In the genomic region with DNA sequence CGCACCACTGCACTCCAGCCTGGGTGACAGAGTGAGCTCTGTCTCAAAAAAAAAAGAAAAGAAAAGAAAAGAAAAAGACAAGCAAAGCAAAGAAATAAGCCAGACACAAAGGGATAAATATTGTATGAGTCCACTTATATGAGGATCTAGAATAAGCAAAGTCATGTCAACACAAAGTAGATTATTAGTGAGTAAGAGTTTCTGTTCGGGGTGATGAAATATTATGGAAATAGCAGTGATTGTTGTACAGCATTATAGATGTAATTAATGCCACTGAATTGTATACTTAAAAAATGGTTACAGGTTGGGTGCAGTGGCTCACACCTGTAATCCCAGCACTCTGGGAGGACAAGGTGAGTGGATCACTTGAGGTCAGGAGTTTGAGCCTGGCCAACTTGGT, we compare ENCODE assay signal across 1 cellular context.
TF ChIP-seq lines count a peak whose summit lies in the region.

No MANE protein-coding gene starts in this region.

TF ChIP-seq in WTC11, 78 proteins besides CTCF, POLR2A, EP300 and RAD21 (continued from another document):
- no peak for TF ChIP-seq ZBTB43 (CRISPR knock-in tag; IDR thresholded peaks at IDR 0.05)
- TF ChIP-seq GABPB1 (CRISPR knock-in tag; IDR thresholded peaks at IDR 0.05): no peak
- no peak for TF ChIP-seq KAT7 (CRISPR knock-in tag; IDR thresholded peaks at IDR 0.05; ENCODE audit: borderline replicate concordance)
- TF ChIP-seq ZNF532 (CRISPR knock-in tag; IDR thresholded peaks at IDR 0.05; ENCODE audit: borderline replicate concordance): no peak
- TF ChIP-seq ERG (CRISPR knock-in tag; IDR thresholded peaks at IDR 0.05): no peak
- TF ChIP-seq TP53 (CRISPR knock-in tag; IDR thresholded peaks at IDR 0.05): no peak
- TF ChIP-seq, protein P1, sequence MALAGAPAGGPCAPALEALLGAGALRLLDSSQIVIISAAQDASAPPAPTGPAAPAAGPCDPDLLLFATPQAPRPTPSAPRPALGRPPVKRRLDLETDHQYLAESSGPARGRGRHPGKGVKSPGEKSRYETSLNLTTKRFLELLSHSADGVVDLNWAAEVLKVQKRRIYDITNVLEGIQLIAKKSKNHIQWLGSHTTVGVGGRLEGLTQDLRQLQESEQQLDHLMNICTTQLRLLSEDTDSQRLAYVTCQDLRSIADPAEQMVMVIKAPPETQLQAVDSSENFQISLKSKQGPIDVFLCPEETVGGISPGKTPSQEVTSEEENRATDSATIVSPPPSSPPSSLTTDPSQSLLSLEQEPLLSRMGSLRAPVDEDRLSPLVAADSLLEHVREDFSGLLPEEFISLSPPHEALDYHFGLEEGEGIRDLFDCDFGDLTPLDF (CRISPR knock-in tag; IDR thresholded peaks at IDR 0.05): no peak
- TF ChIP-seq NR3C1 (CRISPR knock-in tag; conservative IDR thresholded peaks at IDR 0.05; ENCODE audit: low read depth): no peak
- no peak for TF ChIP-seq NR1H2 (CRISPR knock-in tag; IDR thresholded peaks at IDR 0.05)
